7 cellular contexts compared by ENCODE assay signal in genomic region chr1:151510957-151511635, GRCh38. TPM values are rescaled to one million over a fixed set of nuclear protein-coding genes. Genes with fewer than 3 reads are reported as not detected.
DNase-seq lines count a peak whose midpoint lies in the region; ATAC-seq, FAIRE-seq and TF ChIP-seq lines count a peak whose summit lies in the region.

TSS of gene CGN (plus strand) at chr1:151511387. CDS start at chr1:151518520, 7,133 bp downstream.

- H3K27me3 Mint-ChIP-seq in WTC11 (ENCODE audit: low read depth) = no peaks in the 10 kb centered on the region

- H3K36me3 ChIP-seq in bronchial epithelial cell (ENCODE audit: control insufficient read depth, insufficient read depth, low read length) (no peaks in the 10 kb centered on the region), smooth muscle cell (ENCODE audit: low read depth) (no peaks in the 10 kb centered on the region)

- no peak for FAIRE-seq in GM18507 (lab: Jason Lieb, UNC)
- FAIRE-seq in bronchial epithelial cell (lab: Jason Lieb, UNC) = no peak

- DNase-seq in GM18507 (ENCODE audit: extremely low spot score, insufficient read length, low read depth) (peak; percentile 70), NCI-H2196 (lab: John Stamatoyannopoulos, UW; ENCODE audit: unreplicated experiment) (peak; percentile 94), WTC11 (ENCODE audit: low spot score) (peak; percentile 96), bronchial epithelial cell (ENCODE audit: low read depth) (peak; percentile 66), inferior parietal cortex (ENCODE audit: extremely low spot score) (peak; percentile 85), smooth muscle cell (lab: John Stamatoyannopoulos, UW; ENCODE audit: unreplicated experiment) (peak; percentile 20)

- peak within 1 kb of the TSS; percentile 65 for H3K4me3 ChIP-seq in bronchial epithelial cell (ENCODE audit: low read depth, low read length)
- peak within 1 kb of the TSS; percentile 62 for H3K4me3 ChIP-seq in smooth muscle cell

- H3K27ac Mint-ChIP-seq in WTC11 = peak within 1 kb of the TSS; percentile 97

- no peaks in the 10 kb centered on the region for H3K9me3 Mint-ChIP-seq in WTC11

- H3K79me2 ChIP-seq in smooth muscle cell (ENCODE audit: low read depth) = no peaks in the 10 kb centered on the region

- TF ChIP-seq CTCF in WTC11 (IDR thresholded peaks at IDR 0.05) (no peak), bronchial epithelial cell (IDR thresholded peaks at IDR 0.05; ENCODE audit: insufficient read depth, low read length, severe bottlenecking) (no peak), smooth muscle cell (IDR thresholded peaks at IDR 0.05; ENCODE audit: borderline replicate concordance, insufficient read depth, poor library complexity, severe bottlenecking) (no peak)

- H2AFZ ChIP-seq in smooth muscle cell (ENCODE audit: low read depth) = peak within 1 kb of the TSS; percentile 14

- peaks cover 29% of the 10 kb centered on the region for H3K4me1 ChIP-seq in smooth muscle cell (ENCODE audit: low read depth)

- H4K20me1 ChIP-seq in smooth muscle cell (ENCODE audit: low read depth) = no peaks in the 10 kb centered on the region

- H3F3A ChIP-seq in smooth muscle cell (ENCODE audit: low read depth) = peaks cover 4% of the 10 kb centered on the region

- H3K4me2 ChIP-seq in smooth muscle cell = peak within 1 kb of the TSS; percentile 89

- no peak within 1 kb of the TSS for H3K9ac ChIP-seq in smooth muscle cell (ENCODE audit: low read depth)

- peak within 1 kb of the TSS; percentile 84 for H3K4me3 Mint-ChIP-seq in WTC11

- H3K27ac ChIP-seq in smooth muscle cell (ENCODE audit: low read depth) = no peak within 1 kb of the TSS

- 2% methylated on average over 26 of the region's 68 CpGs for WGBS in smooth muscle cell (ENCODE audit: low lambda C conversion rate)

- no peaks in the 10 kb centered on the region for H3K9me3 ChIP-seq in smooth muscle cell (replicated peaks; ENCODE audit: low read depth)

- H3K27me3 ChIP-seq in bronchial epithelial cell (ENCODE audit: control insufficient read depth, insufficient read depth, low read length) (no peaks in the 10 kb centered on the region), smooth muscle cell (ENCODE audit: low read depth) (peaks cover 5% of the 10 kb centered on the region)

- H3K4me1 Mint-ChIP-seq in WTC11 = peaks cover 46% of the 10 kb centered on the region

- CTCF ChIA-PET in WTC11 (lab: Charles Lee) = interaction anchor here (0.6 to 2.3 kb wide), 15 partner anchors 9 to 326 kb away, joined by 3 to 12 read pairs (median 3); partner anchors contain the start of genes CELF3 and TUFT1

- POLR2A ChIA-PET in WTC11 (lab: Charles Lee) = interaction anchor here (0.6 to 4.1 kb wide), 12 partner anchors 9 to 482 kb away, joined by 3 to 56 read pairs (median 4); partner anchors contain the start of genes C2CD4D, POGZ and TUFT1

- no peaks in the 10 kb centered on the region for H3K36me3 Mint-ChIP-seq in WTC11

- ATAC-seq in HG03095 (IDR thresholded peaks at IDR 0.05; ENCODE audit: unreplicated experiment) (peak; percentile 76), WTC11 (peak; percentile 87)

TF ChIP-seq in WTC11, 78 proteins besides CTCF, POLR2A, EP300 and RAD21 (continues in another document):
- no peak for TF ChIP-seq GABPB1 (CRISPR knock-in tag; IDR thresholded peaks at IDR 0.05)
- no peak for TF ChIP-seq ZMAT4 (CRISPR knock-in tag; IDR thresholded peaks at IDR 0.05)
- no peak for TF ChIP-seq GRHL2 (CRISPR knock-in tag; IDR thresholded peaks at IDR 0.05; ENCODE audit: insufficient replicate concordance, severe bottlenecking)
- TF ChIP-seq E2F5 (CRISPR knock-in tag; IDR thresholded peaks at IDR 0.05) = peak; percentile 70; the same call in 1 of the 2 replicates
- no peak for TF ChIP-seq ZNF219 (CRISPR knock-in tag; IDR thresholded peaks at IDR 0.05; ENCODE audit: borderline replicate concordance)
- no peak for TF ChIP-seq SMAD4 (CRISPR knock-in tag; IDR thresholded peaks at IDR 0.05)
- TF ChIP-seq EMX1 (CRISPR knock-in tag; IDR thresholded peaks at IDR 0.05) = no peak
- TF ChIP-seq PRDM15 (CRISPR knock-in tag; IDR thresholded peaks at IDR 0.05) = no peak
- no peak for TF ChIP-seq ZNF263 (CRISPR knock-in tag; IDR thresholded peaks at IDR 0.05; ENCODE audit: low read depth)
- no peak for TF ChIP-seq IRF1 (CRISPR knock-in tag; IDR thresholded peaks at IDR 0.05)
- TF ChIP-seq SOX15 (CRISPR knock-in tag; IDR thresholded peaks at IDR 0.05) = no peak
- peak; percentile 97 for TF ChIP-seq USF2 (CRISPR knock-in tag; IDR thresholded peaks at IDR 0.05)
- no peak for TF ChIP-seq JUN (CRISPR knock-in tag; IDR thresholded peaks at IDR 0.05)
- peak; percentile 52; the same call in 1 of the 2 replicates for TF ChIP-seq MAX (CRISPR knock-in tag; IDR thresholded peaks at IDR 0.05)
- no peak for TF ChIP-seq FOXJ3 (CRISPR knock-in tag; IDR thresholded peaks at IDR 0.05; ENCODE audit: borderline replicate concordance)
- no peak for TF ChIP-seq PRRX2 (CRISPR knock-in tag; IDR thresholded peaks at IDR 0.05)
- TF ChIP-seq MYBL2 (CRISPR knock-in tag; IDR thresholded peaks at IDR 0.05) = no peak
- TF ChIP-seq NR3C1 (CRISPR knock-in tag; conservative IDR thresholded peaks at IDR 0.05; ENCODE audit: low read depth) = 0 out of 2 replicates have a peak, but pooled peaks have one; percentile 43
- no peak for TF ChIP-seq NFYB (CRISPR knock-in tag; conservative IDR thresholded peaks at IDR 0.05; ENCODE audit: low read depth)
- TF ChIP-seq RORB (CRISPR knock-in tag; IDR thresholded peaks at IDR 0.05) = no peak
- TF ChIP-seq OVOL2 (CRISPR knock-in tag; IDR thresholded peaks at IDR 0.05; ENCODE audit: borderline replicate concordance) = no peak

RNA-seq across cellular contexts. Expression of gene CGN, which starts in this region (rescaled TPM):
- 52.4 to 68.7 TPM (median 55.6 TPM) in 3 replicates for total RNA-seq in WTC11 (2021)
- total RNA-seq in bronchial epithelial cell = 4.2 and 12.5 TPM in 2 replicates
- total RNA-seq in smooth muscle cell = 0.76 and 17.0 TPM in 2 replicates
- polyA plus RNA-seq in smooth muscle cell = 0.70 and 2.5 TPM in 2 replicates

Comparison
In these comparisons a context has a peak if more than half of its experiments do, and no peak if none do; other contexts are left out.
1. DNase-seq: peak in every context shown above with its lines; median percentile 96 in WTC11; 94 in NCI-H2196; 85 in inferior parietal cortex; 70 in GM18507; 66 in bronchial epithelial cell; 20 in smooth muscle cell.